1 cellular context compared by ENCODE assay signal in genomic region chr2:138395565-138396306, GRCh38.
TF ChIP-seq lines count a peak whose summit lies in the region.

No MANE protein-coding gene starts in this region.

TF ChIP-seq in HepG2, 621 proteins besides CTCF, POLR2A, EP300 and RAD21 (continued from another document):
- TF ChIP-seq GMEB2 (CRISPR knock-in tag; IDR thresholded peaks at IDR 0.05; ENCODE audit: low read depth): no peak
- no peak for TF ChIP-seq TOE1 (CRISPR knock-in tag; IDR thresholded peaks at IDR 0.05)
- TF ChIP-seq CENPT (CRISPR knock-in tag; IDR thresholded peaks at IDR 0.05; ENCODE audit: low read depth): no peak
- no peak for TF ChIP-seq SKI (IDR thresholded peaks at IDR 0.05; ENCODE audit: partially characterized antibody)
- no peak for TF ChIP-seq SP2 (CRISPR knock-in tag; IDR thresholded peaks at IDR 0.05)
- TF ChIP-seq THYN1 (CRISPR knock-in tag; IDR thresholded peaks at IDR 0.05; ENCODE audit: borderline replicate concordance, low read depth): no peak
- TF ChIP-seq, protein P1, sequence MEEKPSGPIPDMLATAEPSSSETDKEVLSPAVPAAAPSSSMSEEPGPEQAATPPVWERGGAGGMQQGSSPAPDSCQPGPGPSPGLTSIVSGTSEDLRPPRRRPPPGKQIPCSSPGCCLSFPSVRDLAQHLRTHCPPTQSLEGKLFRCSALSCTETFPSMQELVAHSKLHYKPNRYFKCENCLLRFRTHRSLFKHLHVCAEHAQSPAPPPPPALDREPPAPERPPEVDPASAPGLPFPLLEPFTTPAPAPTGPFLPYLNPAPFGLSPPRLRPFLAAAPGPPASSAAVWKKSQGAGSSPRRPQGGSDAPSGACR (CRISPR knock-in tag; IDR thresholded peaks at IDR 0.05): no peak
- no peak for TF ChIP-seq NPAS2 (CRISPR knock-in tag; IDR thresholded peaks at IDR 0.05; ENCODE audit: borderline replicate concordance)
